Comparison of ENCODE assay signal across 24 cellular contexts in the genomic region with DNA sequence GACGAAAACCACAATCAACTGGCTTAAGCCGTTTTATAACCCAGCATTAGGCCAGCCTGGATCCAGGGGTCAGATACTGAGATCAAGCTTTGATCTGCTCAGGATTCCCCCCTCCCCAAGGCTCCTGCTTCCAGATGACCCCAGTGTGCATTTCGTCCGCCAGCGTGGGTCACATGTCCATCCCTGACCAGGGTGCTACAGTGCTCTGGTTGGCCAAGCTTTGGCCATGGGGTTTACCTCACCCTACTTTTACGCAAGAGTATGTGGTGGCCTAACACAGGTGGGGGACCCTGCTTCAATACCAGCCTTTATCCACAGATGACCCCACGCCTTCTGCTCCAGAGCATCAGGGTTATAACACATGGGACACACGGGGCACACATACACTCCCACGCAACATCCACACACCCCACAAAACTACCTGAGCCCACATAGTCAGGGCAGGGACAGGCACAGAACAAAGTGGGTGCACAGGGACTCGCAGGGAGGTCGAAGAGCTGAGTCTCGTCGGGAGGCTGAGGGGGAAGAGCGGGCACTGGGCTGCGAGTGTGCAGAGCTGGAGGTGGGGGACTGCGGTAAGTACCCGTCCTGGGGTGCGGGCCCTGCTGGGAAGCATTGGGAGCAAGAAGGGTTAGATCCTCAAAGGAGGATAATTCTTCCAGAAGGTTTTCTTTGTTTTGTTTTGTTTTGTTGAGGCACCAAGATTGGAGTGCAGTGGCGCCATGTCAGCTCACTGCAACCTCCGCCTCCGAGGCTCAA. TPM values are rescaled to one million over a fixed set of nuclear protein-coding genes. Genes with fewer than 3 reads are reported as not detected.
A peak's percentile ranks its signal among the peaks of the same experiment; 100 is the strongest.
DNase-seq lines count a peak whose midpoint lies in the region; ATAC-seq lines count a peak whose summit lies in the region.
"Had no signal": no experiment of that assay in that cellular context is flagged by ENCODE, and none has a peak within 500 bp of the region (broad histone marks: within the 10 kb centered on the region; RNA-seq: fewer than 3 reads in every experiment).

No MANE protein-coding gene starts in this region.

- H3K9me3 ChIP-seq in T-helper 17 cell (ENCODE audit: control insufficient read depth, low read length, poor library complexity, severe bottlenecking), result no peaks in the 10 kb centered on the region
- H3K9me3 ChIP-seq: A549, esophagus muscularis mucosa, gastroesophageal sphincter, HAP-1, pancreas, uterus had no signal

- peaks cover 4% of the 10 kb centered on the region for H3K36me3 Mint-ChIP-seq in activated T-cell treated with anti-CD3 and anti-CD28 coated beads, Interleukin-2, amount 50 U/mL, for 4 hours (ENCODE audit: insufficient read depth)
- H3K36me3 Mint-ChIP-seq in T-helper 17 cell (ENCODE audit: low read depth) (no peaks in the 10 kb centered on the region), memory B cell (peaks cover 2% of the 10 kb centered on the region)
- peaks cover 17 to 37% of the 10 kb centered on the region in 2 donors for H3K36me3 Mint-ChIP-seq in stimulated activated naive B cell treated with anti-CD40 and anti-IgM and Interleukin-4, amounts not matched to agents 10 μg/mL and 1 μg/mL and 100 μg/mL, for 72 hours

- H3K4me3 Mint-ChIP-seq in activated T-cell treated with anti-CD3 and anti-CD28 coated beads, Interleukin-2, amount 50 U/mL, for 4 hours, result peak overlapping the region; percentile 38
- H3K4me3 Mint-ChIP-seq in T-helper 17 cell, result peak overlapping the region; percentile 37
- H3K4me3 Mint-ChIP-seq in memory B cell, result peak overlapping the region; percentile 42
- peak overlapping the region; percentile 45 to 75 for H3K4me3 Mint-ChIP-seq in stimulated activated naive B cell treated with anti-CD40 and anti-IgM and Interleukin-4, amounts not matched to agents 10 μg/mL and 1 μg/mL and 100 μg/mL, for 72 hours

- no peaks in the 10 kb centered on the region for H3K9me3 Mint-ChIP-seq in activated T-cell treated with anti-CD3 and anti-CD28 coated beads, Interleukin-2, amount 50 U/mL, for 4 hours
- no peaks in the 10 kb centered on the region for H3K9me3 Mint-ChIP-seq in memory B cell
- H3K9me3 Mint-ChIP-seq in stimulated activated naive B cell treated with anti-CD40 and anti-IgM and Interleukin-4, amounts not matched to agents 10 μg/mL and 1 μg/mL and 100 μg/mL, for 72 hours, result no peaks in the 10 kb centered on the region
- H3K9me3 Mint-ChIP-seq: T-cell had no signal

- peaks cover 3% of the 10 kb centered on the region for H3K27me3 Mint-ChIP-seq in activated T-cell treated with anti-CD3 and anti-CD28 coated beads, Interleukin-2, amount 50 U/mL, for 4 hours (ENCODE audit: low read depth)
- no peaks in the 10 kb centered on the region for H3K27me3 Mint-ChIP-seq in T-helper 17 cell
- H3K27me3 Mint-ChIP-seq in memory B cell, result no peaks in the 10 kb centered on the region
- no peaks in the 10 kb centered on the region for H3K27me3 Mint-ChIP-seq in stimulated activated naive B cell treated with anti-CD40 and anti-IgM and Interleukin-4, amounts not matched to agents 10 μg/mL and 1 μg/mL and 100 μg/mL, for 72 hours
- H3K27me3 Mint-ChIP-seq: T-cell had no signal

- ATAC-seq in activated T-cell treated with anti-CD3 and anti-CD28 coated beads, Interleukin-2, amount 50 U/mL, for 4 hours, result no peak
- ATAC-seq in T-helper 17 cell (no peak), memory B cell (ENCODE audit: low read depth) (no peak), HG02642 (IDR thresholded peaks at IDR 0.05; ENCODE audit: poor library complexity, unreplicated experiment) (no peak)
- no peak for ATAC-seq in stimulated activated naive B cell treated with anti-CD40 and anti-IgM and Interleukin-4, amounts not matched to agents 10 μg/mL and 1 μg/mL and 100 μg/mL, for 72 hours (replicated peaks)
- ATAC-seq: A549, gastroesophageal sphincter, left lobe of liver, pancreas, sciatic nerve, T-cell had no signal

- H3K27ac Mint-ChIP-seq in T-helper 17 cell (peak overlapping the region; percentile 79), memory B cell (peak overlapping the region; percentile 24)
- H3K27ac Mint-ChIP-seq in stimulated activated naive B cell treated with anti-CD40 and anti-IgM and Interleukin-4, amounts not matched to agents 10 μg/mL and 1 μg/mL and 100 μg/mL, for 72 hours, result peak overlapping the region; percentile 32

- no peak for DNase-seq in activated T-cell treated with anti-CD3 and anti-CD28 coated beads, Interleukin-2, amount 50 U/mL, for 4 hours
- no peak for DNase-seq in activated T-cell treated with anti-CD3 and anti-CD28 coated beads, Interleukin-2, amount 50 U/mL, for 48 hours
- no peak for DNase-seq in T-helper 17 cell
- DNase-seq in memory B cell (ENCODE audit: low spot score in 2 of 2), result no peak
- no peak for DNase-seq in stimulated activated naive B cell treated with anti-CD40 and anti-IgM and Interleukin-4, amounts not matched to agents 10 μg/mL and 1 μg/mL and 100 μg/mL, for 72 hours
- DNase-seq in stimulated activated CD4-positive, alpha-beta T cell treated with anti-CD3 and anti-CD28 coated beads, Interleukin-4, amount 100 ng/mL, for 1 hour, result no peak
- DNase-seq in stimulated activated CD4-positive, alpha-beta T cell treated with anti-CD3 and anti-CD28 coated beads, Interleukin-2, amount 100 ng/mL, for 48 hours, result no peak
- DNase-seq: activated CD8-positive, alpha-beta memory T cell treated with anti-CD3 and anti-CD28 coated beads for 24 hours; amygdala; C1 segment of cervical spinal cord; NCI-H1436; NCI-H2171 treated with DMSO at 0.1 percent for 48 hours; NCI-H748 treated with DMSO at 0.1 percent for 48 hours; SHP77 treated with DMSO at 0.1 percent for 48 hours; T-cell had no signal

- H3K4me1 Mint-ChIP-seq in activated T-cell treated with anti-CD3 and anti-CD28 coated beads, Interleukin-2, amount 50 U/mL, for 4 hours (ENCODE audit: low read depth), result peaks cover 26% of the 10 kb centered on the region
- H3K4me1 Mint-ChIP-seq in T-helper 17 cell, result peaks cover 20% of the 10 kb centered on the region
- H3K4me1 Mint-ChIP-seq in memory B cell, result peaks cover 19% of the 10 kb centered on the region
- H3K4me1 Mint-ChIP-seq in stimulated activated naive B cell treated with anti-CD40 and anti-IgM and Interleukin-4, amounts not matched to agents 10 μg/mL and 1 μg/mL and 100 μg/mL, for 72 hours, result peaks cover 27 to 47% of the 10 kb centered on the region in 2 donors

RNA-seq across cellular contexts. Expression of a gene that starts 5.0 kb away (rescaled TPM):
- total RNA-seq in activated T-cell treated with anti-CD3 and anti-CD28 coated beads, Interleukin-2, amount 50 U/mL, for 4 hours, result 100 to 1,000 TPM; 109 to 141 (median 111) TPM
- total RNA-seq in T-helper 17 cell, result 100 to 1,000 TPM; 446 to 548 TPM

RNA-seq across cellular contexts. Expression of a gene that starts 9.0 kb away (rescaled TPM):
- 10 to 100 TPM; 43.6 to 63.7 (median 54.5) TPM for total RNA-seq in activated T-cell treated with anti-CD3 and anti-CD28 coated beads, Interleukin-2, amount 50 U/mL, for 4 hours
- 100 to 1,000 TPM; 137 to 168 TPM for total RNA-seq in T-helper 17 cell

RNA-seq across cellular contexts. Expression of a gene that starts 21.9 kb away (rescaled TPM):
- 1 to 10 TPM in 1 of 3 donors, under 1 TPM in 2; 0.37 to 2.3 (median 0.61) TPM for total RNA-seq in activated T-cell treated with anti-CD3 and anti-CD28 coated beads, Interleukin-2, amount 50 U/mL, for 4 hours
- total RNA-seq in T-helper 17 cell, result 1 to 10 TPM; 6.4 to 6.8 TPM

RNA-seq across cellular contexts. Expression of a gene that starts 42.9 kb away (rescaled TPM):
- 10 to 100 TPM; 14.9 to 16.1 (median 16.0) TPM for total RNA-seq in activated T-cell treated with anti-CD3 and anti-CD28 coated beads, Interleukin-2, amount 50 U/mL, for 4 hours
- 10 to 100 TPM; 32.5 to 36.8 TPM for total RNA-seq in T-helper 17 cell

Comparison
In these comparisons a context has a peak if more than half of its experiments do, and no peak if none do; other contexts are left out.
1. H3K27ac Mint-ChIP-seq: peak in every context shown above with its lines; median percentile 79 in T-helper 17 cell; 32 in stimulated activated naive B cell treated with anti-CD40 and anti-IgM and Interleukin-4, amounts not matched to agents 10 μg/mL and 1 μg/mL and 100 μg/mL, for 72 hours; 24 in memory B cell.